8 cellular contexts compared by ENCODE assay signal in the genomic region with DNA sequence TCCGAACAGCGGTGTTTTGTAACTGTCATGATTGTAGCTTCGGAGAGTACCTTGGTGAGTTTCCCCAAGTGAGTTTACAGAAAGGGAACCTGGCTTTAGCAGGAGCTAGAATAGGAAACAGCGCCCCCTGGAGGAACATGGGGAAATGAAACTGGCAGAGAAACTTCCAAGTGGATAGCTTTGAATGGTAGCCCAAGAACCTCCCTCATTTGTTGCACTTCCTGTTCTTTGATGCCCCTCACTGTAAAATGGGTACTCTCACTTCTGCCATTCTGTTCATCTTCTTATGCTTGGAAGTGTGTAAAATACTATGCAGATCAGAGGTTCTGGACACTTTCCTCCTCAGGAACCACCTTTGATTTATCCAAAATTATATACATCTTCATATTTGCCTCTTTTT. TPM values are rescaled to one million over a fixed set of nuclear protein-coding genes. Genes with fewer than 3 reads are reported as not detected.
DNase-seq lines count a peak whose midpoint lies in the region; FAIRE-seq and TF ChIP-seq lines count a peak whose summit lies in the region.

No MANE protein-coding gene starts in this region.

- no peaks in the 10 kb centered on the region for H3K9me3 ChIP-seq in keratinocyte (ENCODE audit: control insufficient read depth, low read depth, low read length)

- no peaks in the 10 kb centered on the region for H3K4me1 ChIP-seq in keratinocyte (ENCODE audit: control insufficient read depth, extremely low read depth, insufficient read depth, low read length)

- H3K36me3 ChIP-seq in brain microvascular endothelial cell (replicated peaks), result no peaks in the 10 kb centered on the region
- H3K36me3 ChIP-seq in keratinocyte (ENCODE audit: control insufficient read depth in 2 of 2, extremely low read depth in 1 of 2, insufficient read depth in 2 of 2, low read length in 2 of 2), result no peaks in the 10 kb centered on the region

- in situ Hi-C loops in brain microvascular endothelial cell (cut with HindIII; ENCODE audit: low pct_ligation_motif_present, low sequenced_read_pairs), result loop anchor here (25.0 kb wide), 1 partner anchor 119 kb away; no protein-coding TSS in a partner anchor

- H3K9ac ChIP-seq in keratinocyte (ENCODE audit: control insufficient read depth, extremely low read depth, insufficient read depth, low read length), result no peak overlapping the region

- no peaks in the 10 kb centered on the region for H3K9me1 ChIP-seq in keratinocyte (ENCODE audit: control insufficient read depth, extremely low read depth, insufficient read depth, low read length)

- no peaks in the 10 kb centered on the region for H4K20me1 ChIP-seq in keratinocyte (ENCODE audit: control insufficient read depth, extremely low read depth, insufficient read depth, low read length)

- H3K27me3 ChIP-seq in brain microvascular endothelial cell (replicated peaks), result no peaks in the 10 kb centered on the region
- H3K27me3 ChIP-seq in keratinocyte (ENCODE audit: control insufficient read depth, extremely low read depth, insufficient read depth, low read length), result no peaks in the 10 kb centered on the region

- H3K27ac ChIP-seq in brain microvascular endothelial cell (no peak overlapping the region), keratinocyte (ENCODE audit: control insufficient read depth, insufficient read depth, low read length) (no peak overlapping the region)

- H3K4me3 ChIP-seq in HFF-Myc (replicated peaks; ENCODE audit: low read depth, low read length) (no peak overlapping the region), brain microvascular endothelial cell (ENCODE audit: low read depth, low read length) (no peak overlapping the region), keratinocyte (ENCODE audit: control insufficient read depth in 2 of 3, extremely low read depth in 1 of 3, insufficient read depth in 2 of 3, low read depth in 1 of 3, low read length in 3 of 3) (no peak overlapping the region)

- FAIRE-seq in keratinocyte (lab: Jason Lieb, UNC), result no peak

- dilution Hi-C loops in keratinocyte (cut with MboI; ENCODE audit: extremely low pct_ligation_motif_present, low sequenced_read_pairs), result no loop called here

- H2AFZ ChIP-seq in keratinocyte (ENCODE audit: control insufficient read depth, low read length), result no peak overlapping the region

- TF ChIP-seq CTCF in HFF-Myc (IDR thresholded peaks at IDR 0.05; ENCODE audit: low read depth, low read length, missing control alignments) (peak; percentile 92), brain microvascular endothelial cell (IDR thresholded peaks at IDR 0.05; ENCODE audit: low read depth, low read length, missing control alignments) (peak; percentile 94), keratinocyte (optimal IDR thresholded peaks at IDR 0.05 in 1 of 3, IDR thresholded peaks at IDR 0.05 in 1 of 3, conservative IDR thresholded peaks at IDR 0.05 in 1 of 3; ENCODE audit: extremely low read depth in 1 of 3, insufficient read depth in 2 of 3, low read length in 3 of 3) (peak; percentile 68 to 84 (median 79))

- no peak overlapping the region for H3K4me2 ChIP-seq in keratinocyte (ENCODE audit: control insufficient read depth, extremely low read depth, insufficient read depth, low read depth, low read length)

- peak; percentile 83 for DNase-seq in ELR (ENCODE audit: low read depth)
- DNase-seq in HFF-Myc (ENCODE audit: extremely low read depth, low read depth), result peak; percentile 81
- peak; percentile 23 for DNase-seq in NCI-H2081 treated with DMSO at 0.1 percent for 48 hours (lab: John Stamatoyannopoulos, UW)
- peak; percentile 57 for DNase-seq in UCSD-AML1 (lab: John Stamatoyannopoulos, UW; ENCODE audit: unreplicated experiment)
- DNase-seq in brain microvascular endothelial cell, result peak; percentile 71
- peak; percentile 9 for DNase-seq in keratinocyte (ENCODE audit: low read depth, low spot score)
- peak; percentile 59 to 70 for DNase-seq in stimulated activated CD4-positive, alpha-beta T cell treated with anti-CD3 and anti-CD28 coated beads, Interleukin-1b, Interleukin-23, amount 100 ng/mL, for 4 hours (ENCODE audit: low read depth in 2 of 2)
- no peak for DNase-seq in cortex of kidney (lab: John Stamatoyannopoulos, UW)

- no peaks in the 10 kb centered on the region for H3K79me2 ChIP-seq in keratinocyte (ENCODE audit: control insufficient read depth, insufficient read depth, low read length)

RNA-seq across cellular contexts. Expression of a gene that starts 36.2 kb away (rescaled TPM):
- 1.0 to 3.4 TPM (median 1.6 TPM) in 3 replicates for polyA plus RNA-seq in keratinocyte
- polyA plus RNA-seq in keratinocyte (2011; ENCODE audit: low read depth), result not detected
- polyA plus RNA-seq in keratinocyte (2011; cell fraction: cytosol; rRNA removed), result 0.82 and 1.2 TPM in 2 replicates
- polyA plus RNA-seq in keratinocyte (2011; cell fraction: nucleus; rRNA removed), result 2.5 and 3.3 TPM in 2 replicates
- polyA plus RNA-seq in keratinocyte (2012; ENCODE audit: low replicate concordance), result 1.7 TPM in 1 of 2 replicates, not detected in the other
- polyA minus RNA-seq in keratinocyte, result 1.7 to 3.0 TPM (median 2.0 TPM) in 3 replicates
- 0.58 TPM for polyA minus RNA-seq in keratinocyte (2011; cell fraction: cytosol; rRNA and poly(A)+ RNA removed)
- polyA minus RNA-seq in keratinocyte (2011; cell fraction: nucleus; rRNA and poly(A)+ RNA removed), result 0.95 and 2.0 TPM in 2 replicates

RNA-seq across cellular contexts. Expression of a gene that starts 58.9 kb away (rescaled TPM):
- polyA plus RNA-seq in keratinocyte, result not detected in 3 replicates
- not detected for polyA plus RNA-seq in keratinocyte (2011; ENCODE audit: low read depth)
- polyA plus RNA-seq in keratinocyte (2011; cell fraction: cytosol; rRNA removed), result 0.02 TPM in 1 of 2 replicates, not detected in the other
- polyA plus RNA-seq in keratinocyte (2011; cell fraction: nucleus; rRNA removed), result 0.05 and 0.12 TPM in 2 replicates
- not detected in 2 replicates for polyA plus RNA-seq in keratinocyte (2012; ENCODE audit: low replicate concordance)
- polyA minus RNA-seq in keratinocyte, result not detected in 3 replicates
- not detected for polyA minus RNA-seq in keratinocyte (2011; cell fraction: cytosol; rRNA and poly(A)+ RNA removed)
- under 0.01 and 0.08 TPM in 2 replicates for polyA minus RNA-seq in keratinocyte (2011; cell fraction: nucleus; rRNA and poly(A)+ RNA removed)
